ENCODE assay signal across 8 cellular contexts in the genomic region with DNA sequence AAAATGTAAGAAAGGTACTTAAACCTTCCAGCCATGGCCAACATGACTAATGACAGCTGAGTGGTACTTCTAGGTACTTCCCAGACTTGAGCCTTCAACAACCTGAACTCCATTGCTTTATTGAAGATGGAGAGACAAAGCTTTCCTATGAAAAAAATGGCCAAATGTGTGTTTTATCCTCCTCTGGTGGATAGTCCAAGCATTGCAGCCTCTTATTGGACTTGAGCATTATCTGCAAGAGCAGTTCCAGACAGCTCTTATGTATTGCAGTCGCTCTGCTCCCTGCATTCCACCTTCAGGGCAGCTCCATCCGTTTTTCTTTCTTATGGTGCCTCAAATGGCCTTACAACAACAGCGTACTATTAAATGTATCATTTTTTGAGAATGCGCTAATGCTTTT.
DNase-seq lines count a peak whose midpoint lies in the region; ATAC-seq and TF ChIP-seq lines count a peak whose summit lies in the region.

No MANE protein-coding gene starts in this region.

- CTCF ChIA-PET in AG04449 (lab: Yijun Ruan, JAX), result interaction anchor here (1.0 to 1.5 kb wide), 3 partner anchors 9 to 15 kb away, joined by 3 to 5 read pairs (median 4); no protein-coding TSS in a partner anchor

- ATAC-seq in GM18858 (IDR thresholded peaks at IDR 0.05; ENCODE audit: unreplicated experiment), result peak; percentile 82
- ATAC-seq in HG03442 (IDR thresholded peaks at IDR 0.05; ENCODE audit: unreplicated experiment), result peak; percentile 81
- ATAC-seq in activated T-helper 17 cell treated with anti-CD3 and anti-CD28 coated beads, Interleukin-2, amount 50 U/mL, for 72 hours (replicated peaks), result no peak

- H3K9me3 Mint-ChIP-seq in activated T-helper 17 cell treated with anti-CD3 and anti-CD28 coated beads, Interleukin-2, amount 50 U/mL, for 72 hours, result peaks cover 4% of the 10 kb centered on the region

- no peak overlapping the region for H3K4me3 Mint-ChIP-seq in activated T-helper 17 cell treated with anti-CD3 and anti-CD28 coated beads, Interleukin-2, amount 50 U/mL, for 72 hours

- 71 to 79% methylated on average over 4 of the region's 4 CpGs for WGBS in testis, 2 donors

- no peak overlapping the region for H3K27ac Mint-ChIP-seq in activated T-helper 17 cell treated with anti-CD3 and anti-CD28 coated beads, Interleukin-2, amount 50 U/mL, for 72 hours

- POLR2A ChIA-PET in AG04449 (lab: Yijun Ruan, JAX), result no interaction called here

- intact Hi-C loops in testis (cut with DNase I; ENCODE audit: low total_unique reads) (no loop called here), vagina (cut with DNase I) (no loop called here)

- H3K4me3 ChIP-seq in AG04449 (ENCODE audit: low read depth, low read length), result no peak overlapping the region
- H3K4me3 ChIP-seq in NT2/D1 (ENCODE audit: insufficient read length, low read depth), result no peak overlapping the region
- H3K4me3 ChIP-seq in fibroblast of pulmonary artery (replicated peaks; ENCODE audit: low read depth, low read length), result no peak overlapping the region
- no peak overlapping the region for H3K4me3 ChIP-seq in testis
- no peak overlapping the region for H3K4me3 ChIP-seq in vagina

- H3K27me3 ChIP-seq in NT2/D1 (ENCODE audit: insufficient read depth, insufficient read length), result no peaks in the 10 kb centered on the region
- no peaks in the 10 kb centered on the region for H3K27me3 ChIP-seq in testis
- H3K27me3 ChIP-seq in vagina, result no peaks in the 10 kb centered on the region

- TF ChIP-seq CTCF in AG04449 (IDR thresholded peaks at IDR 0.05; ENCODE audit: insufficient read depth, low read length, missing control alignments) (peak; percentile 37), fibroblast of pulmonary artery (IDR thresholded peaks at IDR 0.05; ENCODE audit: low read length, missing control alignments) (peak; percentile 31), testis (IDR thresholded peaks at IDR 0.05) (peak; percentile 37 to 66 (median 55)), vagina (IDR thresholded peaks at IDR 0.05) (no peak)

- DNase-seq in AG04449 (ENCODE audit: low read depth, low spot score) (no peak), NT2/D1 (ENCODE audit: low read depth, low spot score) (peak; percentile 25), fibroblast of pulmonary artery (ENCODE audit: low read depth) (peak; percentile 17), testis (peak; percentile 27), vagina (ENCODE audit: extremely low spot score in 2 of 2) (no peak)

- no peak overlapping the region for H3K9ac ChIP-seq in NT2/D1 (ENCODE audit: insufficient read length, low read depth)

- H3K4me1 ChIP-seq in NT2/D1 (ENCODE audit: insufficient read depth, insufficient read length), result no peaks in the 10 kb centered on the region
- H3K4me1 ChIP-seq in testis, result no peaks in the 10 kb centered on the region
- H3K4me1 ChIP-seq in vagina, result no peaks in the 10 kb centered on the region

- H3K36me3 ChIP-seq in NT2/D1 (ENCODE audit: insufficient read depth, insufficient read length, low read length) (no peaks in the 10 kb centered on the region), testis (ENCODE audit: low read depth, missing control alignments) (no peaks in the 10 kb centered on the region), vagina (no peaks in the 10 kb centered on the region)

- H3K36me3 Mint-ChIP-seq in activated T-helper 17 cell treated with anti-CD3 and anti-CD28 coated beads, Interleukin-2, amount 50 U/mL, for 72 hours (ENCODE audit: low read depth), result no peaks in the 10 kb centered on the region

- H3K9me3 ChIP-seq in NT2/D1 (ENCODE audit: insufficient read depth, low read length) (no peaks in the 10 kb centered on the region), testis (no peaks in the 10 kb centered on the region), vagina (no peaks in the 10 kb centered on the region)

- H3K27me3 Mint-ChIP-seq in activated T-helper 17 cell treated with anti-CD3 and anti-CD28 coated beads, Interleukin-2, amount 50 U/mL, for 72 hours, result peaks cover 4% of the 10 kb centered on the region

- H3K27ac ChIP-seq in testis, result no peak overlapping the region
- no peak overlapping the region for H3K27ac ChIP-seq in vagina

- H3K4me1 Mint-ChIP-seq in activated T-helper 17 cell treated with anti-CD3 and anti-CD28 coated beads, Interleukin-2, amount 50 U/mL, for 72 hours, result no peaks in the 10 kb centered on the region

- TF ChIP-seq POLR2A in testis (IDR thresholded peaks at IDR 0.05), result no peak
- no peak for TF ChIP-seq POLR2A in vagina (IDR thresholded peaks at IDR 0.05)

Comparison
In these comparisons a context has a peak if more than half of its experiments do, and no peak if none do; other contexts are left out.
1. DNase-seq: peak in NT2/D1 (single experiment), fibroblast of pulmonary artery (single experiment) and testis (single experiment); none in AG04449 (single experiment) and vagina (0 of 2).
2. CTCF ChIP-seq: peak in AG04449 (single experiment), fibroblast of pulmonary artery (single experiment) and testis (3 of 3); none in vagina (0 of 3).